Comparison of ENCODE assay signal across 9 cellular contexts in genomic region chrX:131728295-131729145, GRCh38.
DNase-seq lines count a peak whose midpoint lies in the region; ATAC-seq and TF ChIP-seq lines count a peak whose summit lies in the region.
"Had no signal": no experiment of that assay in that cellular context is flagged by ENCODE, and none has a peak within 500 bp of the region (broad histone marks: within the 10 kb centered on the region; RNA-seq: fewer than 3 reads in every experiment).

No MANE protein-coding gene starts in this region.

- BruUV-seq in Caco-2 (replicated peaks; lab: Mats Ljungman, UMichigan): no TSS peak

- H3K4me3 Mint-ChIP-seq in CD4-positive, alpha-beta T cell: no peak overlapping the region
- H3K4me3 Mint-ChIP-seq in T-helper 17 cell (no peak overlapping the region), nephron progenitor cell (no peak overlapping the region), Caco-2 (ENCODE audit: unreplicated experiment) (no peak overlapping the region)

- peaks cover 3% of the 10 kb centered on the region for H3K9me3 Mint-ChIP-seq in CD4-positive, alpha-beta T cell
- H3K9me3 Mint-ChIP-seq in nephron progenitor cell: peaks cover 69% of the 10 kb centered on the region
- no peaks in the 10 kb centered on the region for H3K9me3 Mint-ChIP-seq in Caco-2 (ENCODE audit: unreplicated experiment)

- H3K27me3 ChIP-seq in CD4-positive, alpha-beta T cell (ENCODE audit: control insufficient read depth, insufficient read depth, low read length): no peaks in the 10 kb centered on the region
- H3K27me3 ChIP-seq in left lung: no peaks in the 10 kb centered on the region
- H3K27me3 ChIP-seq in Caco-2 (replicated peaks; ENCODE audit: control insufficient read depth, insufficient read depth, low read length): no peaks in the 10 kb centered on the region

- peak in 3 of 10 experiments; percentile 66 to 81 (median 69) for DNase-seq in CD4-positive, alpha-beta T cell
- DNase-seq in H4 (ENCODE audit: low spot score) (peak; percentile 81), T follicular helper cell (ENCODE audit: low read depth) (peak; percentile 81), left lung (peak in 1 of 2 donors; percentile 78), T-helper 17 cell (no peak), left lobe of liver (ENCODE audit: low spot score) (no peak), nephron progenitor cell (no peak), Caco-2 (no peak)

- peaks cover 4% of the 10 kb centered on the region for H3K36me3 Mint-ChIP-seq in CD4-positive, alpha-beta T cell (ENCODE audit: low read depth)
- H3K36me3 Mint-ChIP-seq in T-helper 17 cell (ENCODE audit: low read depth) (no peaks in the 10 kb centered on the region), nephron progenitor cell (ENCODE audit: low read depth) (peaks cover 95% of the 10 kb centered on the region), Caco-2 (ENCODE audit: insufficient read depth, unreplicated experiment) (no peaks in the 10 kb centered on the region)

- H3K4me1 ChIP-seq in left lung (no peaks in the 10 kb centered on the region), Caco-2 (no peaks in the 10 kb centered on the region)

- no peak for TF ChIP-seq CTCF in CD4-positive, alpha-beta T cell (IDR thresholded peaks at IDR 0.05)
- TF ChIP-seq CTCF in left lung (IDR thresholded peaks at IDR 0.05) (peak in 1 of 2 donors; percentile 43), nephron progenitor cell (IDR thresholded peaks at IDR 0.05) (no peak), Caco-2 (IDR thresholded peaks at IDR 0.05; ENCODE audit: insufficient read depth in 1 of 2, low read depth in 1 of 2, low read length in 1 of 2, severe bottlenecking in 1 of 2, unreplicated experiment in 1 of 2) (no peak)

- intact Hi-C loops in CD4-positive, alpha-beta T cell (cut with DNase I, micrococcal nuclease): no loop called here
- intact Hi-C loops in left lung (cut with DNase I) (no loop called here), Caco-2 (cut with micrococcal nuclease; ENCODE audit: unreplicated experiment) (no loop called here)

- H3K4me3 ChIP-seq in left lung (peak overlapping the region in 1 of 2 donors; percentile 24), Caco-2 (ENCODE audit: low read depth, low read length) (no peak overlapping the region)

- H3K9me3 ChIP-seq in CD4-positive, alpha-beta T cell (ENCODE audit: control insufficient read depth, low read length): no peaks in the 10 kb centered on the region
- H3K9me3 ChIP-seq in left lung (peaks cover 0 to 14% of the 10 kb centered on the region in 2 donors), T-helper 17 cell (ENCODE audit: control insufficient read depth, low read length, poor library complexity, severe bottlenecking) (no peaks in the 10 kb centered on the region), Caco-2 (no peaks in the 10 kb centered on the region)

- POLR2A ChIA-PET in CD4-positive, alpha-beta T cell (lab: Charles Lee): no interaction called here
- POLR2A ChIA-PET in Caco-2 (lab: Charles Lee): no interaction called here

- H3K27me3 Mint-ChIP-seq in CD4-positive, alpha-beta T cell: no peaks in the 10 kb centered on the region
- H3K27me3 Mint-ChIP-seq in T-helper 17 cell (no peaks in the 10 kb centered on the region), nephron progenitor cell (ENCODE audit: low read depth, poor library complexity) (no peaks in the 10 kb centered on the region), Caco-2 (ENCODE audit: insufficient read depth, unreplicated experiment) (no peaks in the 10 kb centered on the region)

- no peaks in the 10 kb centered on the region for H3K4me1 Mint-ChIP-seq in CD4-positive, alpha-beta T cell (ENCODE audit: low read depth)
- H3K4me1 Mint-ChIP-seq in T-helper 17 cell (no peaks in the 10 kb centered on the region), nephron progenitor cell (no peaks in the 10 kb centered on the region), Caco-2 (ENCODE audit: low read depth, unreplicated experiment) (no peaks in the 10 kb centered on the region)

- H3K36me3 ChIP-seq in left lung (no peaks in the 10 kb centered on the region), Caco-2 (ENCODE audit: control insufficient read depth, insufficient read depth, low read length) (no peaks in the 10 kb centered on the region)

- CTCF ChIA-PET in CD4-positive, alpha-beta T cell (lab: Charles Lee): no interaction called here
- CTCF ChIA-PET in Caco-2 (lab: Charles Lee): no interaction called here

- no peak for ATAC-seq in CD4-positive, alpha-beta T cell (ENCODE audit: poor library complexity)
- ATAC-seq in left lung (peak; percentile 93), T-helper 17 cell (no peak), left lobe of liver (no peak)

- peak overlapping the region; percentile 21 for H3K27ac ChIP-seq in CD4-positive, alpha-beta T cell (ENCODE audit: low read depth, low read length)
- peak overlapping the region in 1 of 2 donors; percentile 91 for H3K27ac ChIP-seq in left lung

- no peak overlapping the region for H3K27ac Mint-ChIP-seq in CD4-positive, alpha-beta T cell
- H3K27ac Mint-ChIP-seq in T-helper 17 cell (no peak overlapping the region), nephron progenitor cell (no peak overlapping the region), Caco-2 (ENCODE audit: unreplicated experiment) (no peak overlapping the region)
- H3K27ac Mint-ChIP-seq: activated T-cell treated with anti-CD3 and anti-CD28 coated beads, Interleukin-2, amount 50 U/mL, for 72 hours had no signal

Comparison
In these comparisons a context has a peak if more than half of its experiments do, and no peak if none do; other contexts are left out.
1. DNase-seq: peak in H4 (single experiment) and T follicular helper cell (single experiment); none in T-helper 17 cell (0 of 3), left lobe of liver (single experiment), nephron progenitor cell (single experiment) and Caco-2 (0 of 2).